Comparison of ENCODE assay signal across 1 cellular context in the genomic region with DNA sequence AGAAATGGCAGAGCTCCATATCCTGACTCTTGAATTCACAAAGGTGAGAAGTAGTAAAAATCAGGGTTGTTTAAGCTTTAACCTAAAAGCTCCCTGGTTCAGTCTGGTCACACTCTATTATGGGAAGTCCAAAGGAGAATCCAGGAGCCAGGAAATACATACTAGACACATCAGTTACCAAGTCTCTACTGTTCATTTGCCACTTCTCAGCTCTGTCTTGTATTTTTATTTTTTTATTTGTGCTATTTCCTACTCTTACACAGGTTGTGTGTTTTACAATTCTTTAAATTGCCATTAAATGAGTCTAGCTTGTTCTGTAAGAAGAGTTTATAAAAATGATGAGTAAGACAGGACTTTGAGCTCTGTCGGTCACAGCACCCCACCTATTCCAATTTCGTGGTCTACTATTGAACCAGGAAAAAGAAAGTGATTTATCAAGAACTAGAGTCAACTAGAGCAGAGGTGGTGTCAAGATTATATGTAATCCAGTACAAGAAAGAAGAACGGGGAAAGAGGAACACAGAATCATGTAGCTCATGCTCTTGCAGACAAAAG.
TF ChIP-seq lines count a peak whose summit lies in the region.

No MANE protein-coding gene starts in this region.

TF ChIP-seq in WTC11, 78 proteins besides CTCF, POLR2A, EP300 and RAD21 (continued from another document):
- TF ChIP-seq, protein P1, sequence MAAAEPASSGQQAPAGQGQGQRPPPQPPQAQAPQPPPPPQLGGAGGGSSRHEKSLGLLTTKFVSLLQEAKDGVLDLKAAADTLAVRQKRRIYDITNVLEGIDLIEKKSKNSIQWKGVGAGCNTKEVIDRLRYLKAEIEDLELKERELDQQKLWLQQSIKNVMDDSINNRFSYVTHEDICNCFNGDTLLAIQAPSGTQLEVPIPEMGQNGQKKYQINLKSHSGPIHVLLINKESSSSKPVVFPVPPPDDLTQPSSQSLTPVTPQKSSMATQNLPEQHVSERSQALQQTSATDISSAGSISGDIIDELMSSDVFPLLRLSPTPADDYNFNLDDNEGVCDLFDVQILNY (CRISPR knock-in tag; IDR thresholded peaks at IDR 0.05): no peak
- TF ChIP-seq MXD4 (CRISPR knock-in tag; IDR thresholded peaks at IDR 0.05; ENCODE audit: borderline replicate concordance) (no peak), STAT6 (CRISPR knock-in tag; conservative IDR thresholded peaks at IDR 0.05; ENCODE audit: low read depth) (no peak), ZNF532 (CRISPR knock-in tag; IDR thresholded peaks at IDR 0.05; ENCODE audit: borderline replicate concordance) (no peak), ZNF121 (CRISPR knock-in tag; IDR thresholded peaks at IDR 0.05) (no peak), FOXK1 (CRISPR knock-in tag; IDR thresholded peaks at IDR 0.05) (no peak), NFE2L1 (CRISPR knock-in tag; IDR thresholded peaks at IDR 0.05) (no peak), E2F1 (CRISPR knock-in tag; IDR thresholded peaks at IDR 0.05) (no peak), CREM (CRISPR knock-in tag; IDR thresholded peaks at IDR 0.05) (no peak), KAT7 (CRISPR knock-in tag; IDR thresholded peaks at IDR 0.05; ENCODE audit: borderline replicate concordance) (no peak), ATF6 (CRISPR knock-in tag; IDR thresholded peaks at IDR 0.05) (no peak), ESRRA (CRISPR knock-in tag; IDR thresholded peaks at IDR 0.05; ENCODE audit: borderline replicate concordance) (no peak), ZNF416 (CRISPR knock-in tag; IDR thresholded peaks at IDR 0.05) (no peak)
- TF ChIP-seq, protein P2, sequence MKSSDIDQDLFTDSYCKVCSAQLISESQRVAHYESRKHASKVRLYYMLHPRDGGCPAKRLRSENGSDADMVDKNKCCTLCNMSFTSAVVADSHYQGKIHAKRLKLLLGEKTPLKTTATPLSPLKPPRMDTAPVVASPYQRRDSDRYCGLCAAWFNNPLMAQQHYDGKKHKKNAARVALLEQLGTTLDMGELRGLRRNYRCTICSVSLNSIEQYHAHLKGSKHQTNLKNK (CRISPR knock-in tag; IDR thresholded peaks at IDR 0.05): no peak
